Comparison of ENCODE assay signal across 15 cellular contexts in genomic region chr7:149883049-149883439, GRCh38. TPM values are rescaled to one million over a fixed set of nuclear protein-coding genes. Genes with fewer than 3 reads are reported as not detected.
DNase-seq lines count a peak whose midpoint lies in the region; ATAC-seq and TF ChIP-seq lines count a peak whose summit lies in the region.
"Had no signal": no experiment of that assay in that cellular context is flagged by ENCODE, and none has a peak within 500 bp of the region (broad histone marks: within the 10 kb centered on the region; RNA-seq: fewer than 3 reads in every experiment).

No MANE protein-coding gene starts in this region.

- H3K4me3 ChIP-seq in WERI-Rb-1 (ENCODE audit: low read depth, low read length) (no peak overlapping the region), gastroesophageal sphincter (no peak overlapping the region)
- H3K4me3 ChIP-seq: cardiac muscle cell, upper lobe of left lung had no signal

- peak overlapping the region; percentile 44 for H3K27ac Mint-ChIP-seq in activated CD8-positive, alpha-beta memory T cell treated with anti-CD3 and anti-CD28 coated beads, Interleukin-2, amount 10 ng/mL, durations not matched to agents 7 days and 5 days
- H3K27ac Mint-ChIP-seq in stimulated activated naive B cell treated with anti-CD40 and anti-IgM and Interleukin-4, amounts not matched to agents 10 μg/mL and 1 μg/mL and 100 μg/mL, for 72 hours: peak overlapping the region; percentile 75

- H3K27me3 ChIP-seq in WERI-Rb-1 (ENCODE audit: insufficient read depth, low read depth, severe bottlenecking): no peaks in the 10 kb centered on the region
- no peaks in the 10 kb centered on the region for H3K27me3 ChIP-seq in gastroesophageal sphincter
- H3K27me3 ChIP-seq: BE2C, cardiac muscle cell, foreskin keratinocyte, upper lobe of left lung had no signal

- TF ChIP-seq CTCF in WERI-Rb-1 (IDR thresholded peaks at IDR 0.05; ENCODE audit: low read depth, low read length): no peak
- no peak for TF ChIP-seq CTCF in gastroesophageal sphincter (IDR thresholded peaks at IDR 0.05)

- H3K9me3 Mint-ChIP-seq in activated CD8-positive, alpha-beta memory T cell treated with anti-CD3 and anti-CD28 coated beads, Interleukin-2, amount 10 ng/mL, durations not matched to agents 7 days and 5 days (ENCODE audit: low read depth): no peaks in the 10 kb centered on the region
- no peaks in the 10 kb centered on the region for H3K9me3 Mint-ChIP-seq in stimulated activated naive B cell treated with anti-CD40 and anti-IgM and Interleukin-4, amounts not matched to agents 10 μg/mL and 1 μg/mL and 100 μg/mL, for 72 hours
- H3K9me3 Mint-ChIP-seq: activated naive CD4-positive, alpha-beta T cell treated with anti-CD3 and anti-CD28 coated beads, Interleukin-2, amount 50 U/mL, for 72 hours had no signal

- H3K36me3 ChIP-seq in WERI-Rb-1 (peaks cover 12% of the 10 kb centered on the region), gastroesophageal sphincter (peaks cover 0 to 11% of the 10 kb centered on the region in 2 donors)
- H3K36me3 ChIP-seq: BE2C, cardiac muscle cell had no signal

- H3K4me3 Mint-ChIP-seq in activated CD8-positive, alpha-beta memory T cell treated with anti-CD3 and anti-CD28 coated beads, Interleukin-2, amount 10 ng/mL, durations not matched to agents 7 days and 5 days: no peak overlapping the region
- no peak overlapping the region for H3K4me3 Mint-ChIP-seq in stimulated activated naive B cell treated with anti-CD40 and anti-IgM and Interleukin-4, amounts not matched to agents 10 μg/mL and 1 μg/mL and 100 μg/mL, for 72 hours

- 42 to 83% methylated on average over 3 to 4 of the region's 8 CpGs for WGBS in gastroesophageal sphincter (ENCODE audit: low coverage in 1 of 2), 2 donors

- CTCF ChIA-PET in activated CD8-positive, alpha-beta memory T cell treated with anti-CD3 and anti-CD28 coated beads, Interleukin-2, amount 10 ng/mL, durations not matched to agents 7 days and 5 days (lab: Charles Lee): interaction anchor here (0.8 to 2.4 kb wide), 11 partner anchors 8 to 221 kb away, joined by 3 to 17 read pairs (median 5); partner anchors contain the start of genes ATP6V0E2 and ZNF862

- H3K36me3 Mint-ChIP-seq in activated CD8-positive, alpha-beta memory T cell treated with anti-CD3 and anti-CD28 coated beads, Interleukin-2, amount 10 ng/mL, durations not matched to agents 7 days and 5 days: peaks cover 5% of the 10 kb centered on the region
- H3K36me3 Mint-ChIP-seq in stimulated activated naive B cell treated with anti-CD40 and anti-IgM and Interleukin-4, amounts not matched to agents 10 μg/mL and 1 μg/mL and 100 μg/mL, for 72 hours: peaks cover 10 to 25% of the 10 kb centered on the region in 2 donors

- peak overlapping the region; percentile 23; the same call in 1 of the 2 replicates for H3K27ac ChIP-seq in WERI-Rb-1
- H3K27ac ChIP-seq in gastroesophageal sphincter: peak overlapping the region in 3 of 4 donors; percentile 8 to 53 (median 39)
- H3K27ac ChIP-seq: cardiac muscle cell, foreskin keratinocyte, upper lobe of left lung had no signal

- no peaks in the 10 kb centered on the region for H3K9me3 ChIP-seq in WERI-Rb-1 (ENCODE audit: severe bottlenecking)
- H3K9me3 ChIP-seq in gastroesophageal sphincter: no peaks in the 10 kb centered on the region
- H3K9me3 ChIP-seq: BE2C, upper lobe of left lung had no signal

- H3K4me1 Mint-ChIP-seq in activated CD8-positive, alpha-beta memory T cell treated with anti-CD3 and anti-CD28 coated beads, Interleukin-2, amount 10 ng/mL, durations not matched to agents 7 days and 5 days: peaks cover 12% of the 10 kb centered on the region
- peaks cover 14 to 18% of the 10 kb centered on the region in 2 donors for H3K4me1 Mint-ChIP-seq in stimulated activated naive B cell treated with anti-CD40 and anti-IgM and Interleukin-4, amounts not matched to agents 10 μg/mL and 1 μg/mL and 100 μg/mL, for 72 hours

- DNase-seq in activated CD8-positive, alpha-beta memory T cell treated with anti-CD3 and anti-CD28 coated beads, Interleukin-2, amount 10 ng/mL, durations not matched to agents 7 days and 5 days: no peak
- DNase-seq in activated CD8-positive, alpha-beta memory T cell treated with anti-CD3 and anti-CD28 coated beads, Interleukin-2, amount 50 U/mL, for 4 hours: no peak
- DNase-seq in WERI-Rb-1: no peak
- DNase-seq in stimulated activated naive B cell treated with anti-CD40 and anti-IgM and Interleukin-4, amounts not matched to agents 10 μg/mL and 1 μg/mL and 100 μg/mL, for 72 hours: no peak
- DNase-seq in foreskin melanocyte: no peak
- DNase-seq in SHP77 (lab: John Stamatoyannopoulos, UW): no peak
- no peak for DNase-seq in NCI-H748 (lab: John Stamatoyannopoulos, UW; ENCODE audit: unreplicated experiment)
- DNase-seq: foreskin keratinocyte, NCI-H1436 treated with DMSO at 0.1 percent for 48 hours, SHP77 treated with DMSO at 0.1 percent for 48 hours had no signal

- no peak for TF ChIP-seq EP300 in gastroesophageal sphincter (IDR thresholded peaks at IDR 0.05)

- no peaks in the 10 kb centered on the region for H3K27me3 Mint-ChIP-seq in activated CD8-positive, alpha-beta memory T cell treated with anti-CD3 and anti-CD28 coated beads, Interleukin-2, amount 10 ng/mL, durations not matched to agents 7 days and 5 days
- no peaks in the 10 kb centered on the region for H3K27me3 Mint-ChIP-seq in stimulated activated naive B cell treated with anti-CD40 and anti-IgM and Interleukin-4, amounts not matched to agents 10 μg/mL and 1 μg/mL and 100 μg/mL, for 72 hours

- H3K4me1 ChIP-seq in gastroesophageal sphincter: peaks cover 0 to 54% (median 6%) of the 10 kb centered on the region in 3 donors
- H3K4me1 ChIP-seq: foreskin keratinocyte had no signal

- no peak for TF ChIP-seq POLR2A in gastroesophageal sphincter (IDR thresholded peaks at IDR 0.05)

- no peak for ATAC-seq in activated CD8-positive, alpha-beta memory T cell treated with anti-CD3 and anti-CD28 coated beads, Interleukin-2, amount 10 ng/mL, durations not matched to agents 7 days and 5 days
- no peak for ATAC-seq in gastroesophageal sphincter
- no peak for ATAC-seq in stimulated activated naive B cell treated with anti-CD40 and anti-IgM and Interleukin-4, amounts not matched to agents 10 μg/mL and 1 μg/mL and 100 μg/mL, for 72 hours (replicated peaks)

RNA-seq across cellular contexts. Expression of gene ATP6V0E2, which starts 9.3 kb away (rescaled TPM):
- 10 to 100 TPM; 63.1 to 71.3 TPM for total RNA-seq in activated CD8-positive, alpha-beta memory T cell treated with anti-CD3 and anti-CD28 coated beads, Interleukin-2, amount 10 ng/mL, durations not matched to agents 7 days and 5 days
- total RNA-seq in gastroesophageal sphincter: 10 to 100 TPM; 20.1 to 35.6 (median 30.7) TPM

RNA-seq across cellular contexts. Expression of gene ZNF862, which starts 44.9 kb away (rescaled TPM):
- total RNA-seq in activated CD8-positive, alpha-beta memory T cell treated with anti-CD3 and anti-CD28 coated beads, Interleukin-2, amount 10 ng/mL, durations not matched to agents 7 days and 5 days: 10 to 100 TPM; 23.1 to 24.8 TPM
- 10 to 100 TPM in 3 of 4 donors, 1 to 10 TPM in 1; 6.6 to 40.3 (median 18.6) TPM for total RNA-seq in gastroesophageal sphincter
